In the genomic region with DNA sequence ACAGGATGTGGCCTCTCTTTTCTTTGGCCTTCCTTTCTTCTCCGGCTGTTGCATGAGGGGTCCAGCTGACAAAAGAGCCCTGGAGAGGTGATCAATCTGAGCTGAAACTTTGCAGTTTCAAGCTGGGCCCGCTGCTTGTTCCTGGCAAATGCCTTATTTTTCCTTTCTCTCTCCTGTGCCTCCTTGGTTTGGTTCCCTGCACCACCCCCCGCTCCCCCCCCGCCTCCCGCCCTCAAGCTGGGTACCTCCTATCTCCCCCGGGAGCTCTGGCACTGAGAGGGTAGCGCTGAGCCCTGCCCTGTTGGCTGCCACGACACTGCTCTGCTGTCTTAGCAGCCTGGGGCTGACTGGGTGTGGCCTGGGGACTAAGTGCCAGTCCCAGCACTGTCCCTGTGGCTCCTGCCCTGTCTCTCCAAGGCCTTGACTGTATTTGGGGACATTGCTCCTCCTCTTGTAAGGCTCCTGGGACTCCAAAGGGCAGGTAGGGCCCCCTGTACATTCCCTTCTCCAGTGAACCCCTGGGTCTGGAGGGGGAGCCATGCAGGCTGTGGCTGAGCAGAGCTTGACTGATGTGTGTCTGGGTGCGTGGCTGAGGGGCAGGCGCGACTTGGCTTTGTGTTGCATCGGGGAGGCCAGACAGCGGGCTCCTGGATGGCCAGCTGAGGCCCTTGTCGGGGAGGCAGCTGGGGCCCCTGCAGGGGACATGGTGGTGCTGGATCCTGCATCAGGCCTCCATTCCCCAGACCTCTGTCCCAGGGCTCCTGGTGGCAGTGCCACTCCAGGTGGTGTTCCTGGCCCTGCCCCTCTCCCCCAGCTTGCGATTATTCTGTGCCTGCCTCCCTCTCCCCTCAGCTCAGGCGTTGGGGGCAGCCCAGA, we compare ENCODE assay signal across 8 cellular contexts. TPM values are rescaled to one million over a fixed set of nuclear protein-coding genes. Genes with fewer than 3 reads are reported as not detected.
A peak's percentile ranks its signal among the peaks of the same experiment; 100 is the strongest.
DNase-seq lines count a peak whose midpoint lies in the region; ATAC-seq and TF ChIP-seq lines count a peak whose summit lies in the region.

No MANE protein-coding gene starts in this region.

- intact Hi-C loops in colonic mucosa (cut with DNase I), result no loop called here

- no peaks in the 10 kb centered on the region for H3K9me3 ChIP-seq in NT2/D1 (ENCODE audit: insufficient read depth, low read length)
- H3K9me3 ChIP-seq in colonic mucosa, result no peaks in the 10 kb centered on the region

- TF ChIP-seq CTCF in colonic mucosa (IDR thresholded peaks at IDR 0.05) (no peak), type B pancreatic cell (conservative IDR thresholded peaks at IDR 0.05) (no peak)

- H3K27me3 ChIP-seq in NT2/D1 (ENCODE audit: insufficient read depth, insufficient read length) (no peaks in the 10 kb centered on the region), colonic mucosa (peaks cover 6% of the 10 kb centered on the region)

- H3K27ac Mint-ChIP-seq in memory B cell (no peak overlapping the region), type B pancreatic cell (peak overlapping the region; percentile 55)

- H3K27ac ChIP-seq in colonic mucosa, result peak overlapping the region; percentile 55

- H3K4me1 Mint-ChIP-seq in memory B cell (peaks cover 17% of the 10 kb centered on the region), type B pancreatic cell (ENCODE audit: unreplicated experiment) (no peaks in the 10 kb centered on the region)

- H3K36me3 ChIP-seq in NT2/D1 (ENCODE audit: insufficient read depth, insufficient read length, low read length), result peaks cover 16% of the 10 kb centered on the region
- H3K36me3 ChIP-seq in colonic mucosa, result no peaks in the 10 kb centered on the region

- H3K4me3 ChIP-seq in NT2/D1 (ENCODE audit: insufficient read length, low read depth) (peak overlapping the region; percentile 54), colonic mucosa (peak overlapping the region; percentile 66)

- peak overlapping the region; percentile 83 for H3K4me3 Mint-ChIP-seq in memory B cell
- H3K4me3 Mint-ChIP-seq in type B pancreatic cell, result peak overlapping the region; percentile 88

- DNase-seq in activated CD4-positive, CD25-positive, alpha-beta regulatory T cell (lab: John Stamatoyannopoulos, UW), result no peak
- DNase-seq in NT2/D1 (ENCODE audit: low read depth, low spot score) (no peak), colonic mucosa (peak; percentile 53), memory B cell (ENCODE audit: low spot score in 2 of 2) (no peak), type B pancreatic cell (ENCODE audit: extremely low spot score, unreplicated experiment) (no peak)

- H3K4me1 ChIP-seq in NT2/D1 (ENCODE audit: insufficient read depth, insufficient read length), result no peaks in the 10 kb centered on the region
- no peaks in the 10 kb centered on the region for H3K4me1 ChIP-seq in colonic mucosa

- H3K9me3 Mint-ChIP-seq in memory B cell (no peaks in the 10 kb centered on the region), type B pancreatic cell (peaks cover 4% of the 10 kb centered on the region)

- H3K36me3 Mint-ChIP-seq in memory B cell (peaks cover 6% of the 10 kb centered on the region), type B pancreatic cell (peaks cover 5% of the 10 kb centered on the region)

- H3K9ac ChIP-seq in NT2/D1 (ENCODE audit: insufficient read length, low read depth) (peak overlapping the region; percentile 67), colonic mucosa (ENCODE audit: low read depth in 2 of 2, low read length in 2 of 2) (peak overlapping the region; percentile 60 to 79)

- ATAC-seq in activated CD4-positive, CD25-positive, alpha-beta regulatory T cell treated with anti-CD3 and anti-CD28 coated beads, Interleukin-2, amount 50 U/mL, for 24 hours, result peak; percentile 28 to 43
- peak; percentile 17 for ATAC-seq in memory B cell (ENCODE audit: low read depth)
- no peak for ATAC-seq in GM18868 (IDR thresholded peaks at IDR 0.05; ENCODE audit: unreplicated experiment)
- ATAC-seq in GM18873 (IDR thresholded peaks at IDR 0.05; ENCODE audit: low FRiP score, unreplicated experiment), result no peak

- H3K27me3 Mint-ChIP-seq in memory B cell, result no peaks in the 10 kb centered on the region
- H3K27me3 Mint-ChIP-seq in type B pancreatic cell, result no peaks in the 10 kb centered on the region

RNA-seq across cellular contexts. Expression of a gene that starts 1.1 kb away (rescaled TPM):
- 10 to 100 TPM; 37.7 to 43.9 TPM for total RNA-seq in colonic mucosa
- total RNA-seq in type B pancreatic cell (ENCODE audit: low replicate concordance), result 62.9 and 85.1 TPM in 2 replicates

RNA-seq across cellular contexts. Expression of a gene that starts 15.3 kb away (rescaled TPM):
- 10 to 100 TPM; 41.9 to 60.1 TPM for total RNA-seq in colonic mucosa
- total RNA-seq in type B pancreatic cell (ENCODE audit: low replicate concordance), result 59.2 and 63.8 TPM in 2 replicates

RNA-seq across cellular contexts. Expression of a gene that starts 19.9 kb away (rescaled TPM):
- total RNA-seq in colonic mucosa (10 to 100 TPM; 10.0 to 35.3 TPM), type B pancreatic cell (ENCODE audit: low replicate concordance) (12.9 and 15.9 TPM in 2 replicates)

RNA-seq across cellular contexts. Expression of a gene that starts 22.2 kb away (rescaled TPM):
- total RNA-seq in colonic mucosa (10 to 100 TPM; 63.0 to 83.0 TPM), type B pancreatic cell (ENCODE audit: low replicate concordance) (105 and 159 TPM in 2 replicates)

RNA-seq across cellular contexts. Expression of a gene that starts 27.2 kb away (rescaled TPM):
- total RNA-seq in colonic mucosa (10 to 100 TPM; 24.7 to 40.9 TPM), type B pancreatic cell (ENCODE audit: low replicate concordance) (23.3 and 28.7 TPM in 2 replicates)

Comparison
In these comparisons a context has a peak if more than half of its experiments do, and no peak if none do; other contexts are left out.
1. ATAC-seq: peak in activated CD4-positive, CD25-positive, alpha-beta regulatory T cell treated with anti-CD3 and anti-CD28 coated beads, Interleukin-2, amount 50 U/mL, for 24 hours (2 of 2) and memory B cell (single experiment); none in GM18868 (single experiment) and GM18873 (single experiment).